In the genomic region with DNA sequence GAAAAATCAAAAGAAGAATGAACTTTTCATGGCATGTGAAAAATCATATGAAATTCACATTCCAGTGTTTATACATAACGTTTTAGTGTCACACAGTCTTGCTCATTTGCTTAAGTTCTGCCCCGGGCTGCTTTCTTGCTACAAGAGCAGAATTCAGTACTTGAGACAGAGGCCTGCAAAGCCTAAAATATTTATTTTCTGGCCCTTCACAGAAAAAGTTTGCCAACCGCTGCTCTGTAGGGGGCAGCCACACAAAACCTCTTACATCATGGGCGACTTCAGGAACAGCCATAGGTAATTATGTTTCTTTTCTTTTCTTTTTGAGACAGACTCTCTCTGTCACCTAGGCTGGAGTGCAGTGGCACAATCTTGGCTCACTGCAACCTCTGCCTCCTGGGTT, we compare ENCODE assay signal across 8 cellular contexts. TPM values are rescaled to one million over a fixed set of nuclear protein-coding genes. Genes with fewer than 3 reads are reported as not detected.
DNase-seq lines count a peak whose midpoint lies in the region; ATAC-seq and TF ChIP-seq lines count a peak whose summit lies in the region.

No MANE protein-coding gene starts in this region.

- peak; percentile 63 for DNase-seq in MV-4-11 (lab: John Stamatoyannopoulos, UW)
- DNase-seq in brain microvascular endothelial cell, result peak; percentile 43
- DNase-seq in tibial nerve (ENCODE audit: low spot score in 2 of 2), result no peak
- no peak for DNase-seq in OCI-M2 (lab: John Stamatoyannopoulos, UW; ENCODE audit: unreplicated experiment)
- DNase-seq in NCI-H226, result no peak

- 18% methylated on average over 4 of the region's 4 CpGs for WGBS in liver
- 4 to 5% methylated on average over 4 of the region's 4 CpGs for WGBS in tibial nerve, 2 donors

- TF ChIP-seq POLR2A in tibial nerve (IDR thresholded peaks at IDR 0.05), result no peak

- TF ChIP-seq EP300 in tibial nerve (IDR thresholded peaks at IDR 0.05), result no peak

- TF ChIP-seq CTCF in brain microvascular endothelial cell (IDR thresholded peaks at IDR 0.05; ENCODE audit: low read depth, low read length, missing control alignments), result peak; percentile 55
- TF ChIP-seq CTCF in liver (IDR thresholded peaks at IDR 0.05; ENCODE audit: low read depth, low read length, missing input control), result no peak
- peak in 3 of 5 experiments; percentile 12 to 29 (median 12) for TF ChIP-seq CTCF in tibial nerve (IDR thresholded peaks at IDR 0.05)

- H3K4me3 ChIP-seq in GM08714 (ENCODE audit: low read length) (peak overlapping the region; percentile 84; the same call in 1 of the 2 replicates), brain microvascular endothelial cell (ENCODE audit: low read depth, low read length) (peak overlapping the region; percentile 58), liver (ENCODE audit: low read depth in 1 of 3, low read length in 3 of 3) (peak overlapping the region in 2 of 3 donors; percentile 52 to 64), tibial nerve (peak overlapping the region; percentile 32 to 90 (median 87))

- H3K27me3 ChIP-seq in brain microvascular endothelial cell (replicated peaks), result no peaks in the 10 kb centered on the region
- no peaks in the 10 kb centered on the region for H3K27me3 ChIP-seq in liver (ENCODE audit: control insufficient read depth in 4 of 4, insufficient read depth in 4 of 4, low read length in 3 of 4)
- H3K27me3 ChIP-seq in tibial nerve, result no peaks in the 10 kb centered on the region

- H3K9ac ChIP-seq in liver (ENCODE audit: low read depth in 1 of 2, low read length in 2 of 2), result peak overlapping the region; percentile 66 to 94

- H3K27ac ChIP-seq in brain microvascular endothelial cell (peak overlapping the region; percentile 37), liver (ENCODE audit: low read depth in 1 of 2, low read length in 2 of 2) (peak overlapping the region; percentile 23 to 67), tibial nerve (peak overlapping the region; percentile 72 to 92 (median 86))

- H3K9me3 ChIP-seq in liver (ENCODE audit: control insufficient read depth in 4 of 4, low read length in 3 of 4) (no peaks in the 10 kb centered on the region), tibial nerve (no peaks in the 10 kb centered on the region)

- ATAC-seq in GM19035 (IDR thresholded peaks at IDR 0.05; ENCODE audit: unreplicated experiment), result no peak

- H3K4me1 ChIP-seq in liver (ENCODE audit: control insufficient read depth in 4 of 4, insufficient read depth in 4 of 4, low read length in 3 of 4) (peaks cover 11 to 24% (median 17%) of the 10 kb centered on the region in 4 donors), tibial nerve (peaks cover 0 to 33% (median 15%) of the 10 kb centered on the region in 4 donors)

- in situ Hi-C loops in brain microvascular endothelial cell (cut with HindIII; ENCODE audit: low pct_ligation_motif_present, low sequenced_read_pairs), result no loop called here

- H3K36me3 ChIP-seq in brain microvascular endothelial cell (replicated peaks), result peaks cover 8% of the 10 kb centered on the region
- H3K36me3 ChIP-seq in liver (ENCODE audit: control insufficient read depth in 4 of 4, insufficient read depth in 3 of 4, low read depth in 1 of 4, low read length in 3 of 4), result peaks cover 7 to 12% (median 9%) of the 10 kb centered on the region in 4 donors
- H3K36me3 ChIP-seq in tibial nerve, result peaks cover 0 to 15% (median 12%) of the 10 kb centered on the region in 3 donors

- TF ChIP-seq RAD21 in liver (IDR thresholded peaks at IDR 0.05), result no peak

TF ChIP-seq in liver, 16 proteins besides CTCF, POLR2A, EP300 and RAD21:
- TF ChIP-seq SP1 (IDR thresholded peaks at IDR 0.05), result no peak
- TF ChIP-seq GABPA (IDR thresholded peaks at IDR 0.05 in 1 of 2, conservative IDR thresholded peaks at IDR 0.05 in 1 of 2), result no peak
- peak; percentile 29 for TF ChIP-seq YY1 (IDR thresholded peaks at IDR 0.05)
- no peak for TF ChIP-seq HNF4A (conservative IDR thresholded peaks at IDR 0.05)
TF ChIP-seq in liver: peak in this region for 1.

RNA-seq across cellular contexts. Expression of gene ATG2A, which starts 1.0 kb away (rescaled TPM):
- total RNA-seq in liver (10 to 100 TPM; 18.3 to 27.8 TPM), tibial nerve (10 to 100 TPM; 33.0 to 93.6 (median 45.8) TPM)
- 10 to 100 TPM; 15.6 to 34.1 TPM for polyA plus RNA-seq in liver

RNA-seq across cellular contexts. Expression of gene PPP2R5B, which starts 6.4 kb away (rescaled TPM):
- total RNA-seq in liver (1 to 10 TPM; 5.3 to 6.6 TPM), tibial nerve (10 to 100 TPM; 10.7 to 21.4 (median 20.2) TPM)
- polyA plus RNA-seq in liver, result 1 to 10 TPM; 2.9 to 4.9 TPM

RNA-seq across cellular contexts. Expression of gene GPHA2, which starts 17.6 kb away (rescaled TPM):
- total RNA-seq in liver (not detected), tibial nerve (not detected)
- not detected for polyA plus RNA-seq in liver

RNA-seq across cellular contexts. Expression of gene EHD1, which starts 39.6 kb away (rescaled TPM):
- 10 to 100 TPM; 27.3 to 36.4 TPM for total RNA-seq in liver
- polyA plus RNA-seq in liver, result 10 to 100 TPM in 1 of 2 donors, 1 to 10 TPM in 1; 8.3 to 11.1 TPM
- 10 to 100 TPM; 35.2 to 93.9 (median 42.6) TPM for total RNA-seq in tibial nerve

RNA-seq across cellular contexts. Expression of gene MAJIN, which starts 53.9 kb away (rescaled TPM):
- total RNA-seq in liver, result not detected
- polyA plus RNA-seq in liver, result under 1 TPM; 0.09 to 0.31 TPM
- total RNA-seq in tibial nerve, result not detected

Comparison
In these comparisons a context has a peak if more than half of its experiments do, and no peak if none do; other contexts are left out.
1. DNase-seq: peak in MV-4-11 (single experiment) and brain microvascular endothelial cell (single experiment); none in tibial nerve (0 of 2), OCI-M2 (single experiment) and NCI-H226 (single experiment).
2. Peak in every context shown above with its lines, with median percentiles within 50 percentile points of each other: H3K4me3 ChIP-seq and H3K27ac ChIP-seq.